Comparison of ENCODE assay signal across 8 cellular contexts in the genomic region with DNA sequence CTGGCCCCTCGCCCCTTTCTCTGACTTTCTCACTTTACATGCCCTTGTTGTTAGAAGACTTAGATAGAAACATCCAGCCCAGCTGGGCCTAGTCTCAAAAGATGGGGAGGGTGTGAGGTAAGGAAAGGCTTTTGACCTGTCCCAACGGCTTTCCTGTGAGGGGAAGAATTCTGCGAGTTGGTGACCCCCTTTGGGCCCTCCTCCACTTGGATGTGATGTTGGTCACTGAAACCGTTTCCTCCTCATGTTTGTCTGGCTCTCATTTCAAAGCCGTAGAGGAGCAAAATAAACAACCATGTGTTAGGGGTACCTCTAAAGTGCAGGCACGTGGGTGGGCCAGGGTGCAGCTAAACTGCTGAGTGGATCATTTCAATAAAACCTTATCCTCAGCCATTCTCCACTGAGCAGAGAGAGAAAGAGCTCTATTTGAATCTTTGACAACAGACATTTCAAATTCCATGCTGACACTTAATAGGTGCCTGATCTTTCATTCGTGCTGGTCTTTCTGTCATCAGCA.
DNase-seq lines count a peak whose midpoint lies in the region; ATAC-seq and TF ChIP-seq lines count a peak whose summit lies in the region.

No MANE protein-coding gene starts in this region.

- no peak for ATAC-seq in natural killer cell treated with Interleukin-12 subunit alpha and Interleukin-12 subunit beta and Interleukin-15 and Interleukin-18, amount 100 ng/mL, for 72 hours
- ATAC-seq in HG03045 (IDR thresholded peaks at IDR 0.05; ENCODE audit: unreplicated experiment) = no peak
- no peak for ATAC-seq in GM21529 (IDR thresholded peaks at IDR 0.05; ENCODE audit: unreplicated experiment)

- POLR2A ChIA-PET in BJ (lab: Charles Lee) = interaction anchor here (0.6 kb wide), 1 partner anchor 46 kb away, joined by 5 read pairs; no protein-coding TSS in a partner anchor

- H3F3A ChIP-seq in OCI-LY1 (ENCODE audit: insufficient read depth, low read length) = no peaks in the 10 kb centered on the region

- TF ChIP-seq CTCF in BJ (IDR thresholded peaks at IDR 0.05; ENCODE audit: insufficient read depth, low read depth, low read length) (no peak), OCI-LY1 (IDR thresholded peaks at IDR 0.05; ENCODE audit: low read length) (no peak), coronary artery (IDR thresholded peaks at IDR 0.05) (no peak)

- H3K27ac Mint-ChIP-seq in natural killer cell treated with Interleukin-12 subunit alpha and Interleukin-12 subunit beta and Interleukin-15 and Interleukin-18, amount 100 ng/mL, for 72 hours = peak overlapping the region; percentile 97 to 98

- no peaks in the 10 kb centered on the region for H3K36me3 Mint-ChIP-seq in natural killer cell treated with Interleukin-12 subunit alpha and Interleukin-12 subunit beta and Interleukin-15 and Interleukin-18, amount 100 ng/mL, for 72 hours

- H3K9me3 Mint-ChIP-seq in natural killer cell treated with Interleukin-12 subunit alpha and Interleukin-12 subunit beta and Interleukin-15 and Interleukin-18, amount 100 ng/mL, for 72 hours = no peaks in the 10 kb centered on the region

- H3K9ac ChIP-seq in OCI-LY1 (ENCODE audit: low read length) = peak overlapping the region; percentile 97

- H4K20me1 ChIP-seq in OCI-LY1 (ENCODE audit: insufficient read depth, low read length) = no peaks in the 10 kb centered on the region

- peak overlapping the region; percentile 98 for H3K4me2 ChIP-seq in OCI-LY1 (ENCODE audit: low read length)

- CTCF ChIA-PET in BJ (lab: Yijun Ruan, JAX) = interaction anchor here (1.3 to 1.7 kb wide), 2 partner anchors 32 to 81 kb away, joined by 3 to 6 read pairs; no protein-coding TSS in a partner anchor

- H3K9me2 ChIP-seq in OCI-LY1 (ENCODE audit: low read depth, low read length) = no peaks in the 10 kb centered on the region

- H3K36me3 ChIP-seq in BJ (ENCODE audit: control insufficient read depth, insufficient read depth, low read length) (no peaks in the 10 kb centered on the region), OCI-LY1 (ENCODE audit: insufficient read depth, low read length) (no peaks in the 10 kb centered on the region)

- H3K4me3 Mint-ChIP-seq in natural killer cell treated with Interleukin-12 subunit alpha and Interleukin-12 subunit beta and Interleukin-15 and Interleukin-18, amount 100 ng/mL, for 72 hours = peak overlapping the region; percentile 97

- peaks cover 40 to 58% of the 10 kb centered on the region in 2 donors for H3K4me1 Mint-ChIP-seq in natural killer cell treated with Interleukin-12 subunit alpha and Interleukin-12 subunit beta and Interleukin-15 and Interleukin-18, amount 100 ng/mL, for 72 hours (ENCODE audit: low read depth in 2 of 2)

- no peaks in the 10 kb centered on the region for H3K27me3 ChIP-seq in BJ (ENCODE audit: control insufficient read depth, insufficient read depth, low read length)
- H3K27me3 ChIP-seq in OCI-LY1 (ENCODE audit: insufficient read depth, low read length) = no peaks in the 10 kb centered on the region

- H3K4me3 ChIP-seq in BJ (ENCODE audit: low read depth, low read length) (peak overlapping the region; percentile 52), OCI-LY1 (ENCODE audit: low read depth, low read length, poor library complexity, severe bottlenecking) (peak overlapping the region; percentile 69), coronary artery (peak overlapping the region; percentile 91)

- H3K27ac ChIP-seq in OCI-LY1 (ENCODE audit: low read depth, low read length, poor library complexity, severe bottlenecking) (peak overlapping the region; percentile 91), coronary artery (peak overlapping the region; percentile 81 to 93)

- no peak for DNase-seq in BJ (ENCODE audit: low read depth)
- no peak for DNase-seq in coronary artery (ENCODE audit: low spot score)
- no peak for DNase-seq in natural killer cell treated with Interleukin-12 subunit alpha and Interleukin-12 subunit beta and Interleukin-15 and Interleukin-18, amount 100 ng/mL, for 72 hours (ENCODE audit: low spot score)
- DNase-seq in pons (ENCODE audit: low spot score) = no peak
- no peak for DNase-seq in amniotic stem cell (lab: John Stamatoyannopoulos, UW)

- peaks cover 30% of the 10 kb centered on the region for H3K4me1 ChIP-seq in OCI-LY1 (ENCODE audit: insufficient read depth, low read length, severe bottlenecking)

- H3K27me3 Mint-ChIP-seq in natural killer cell treated with Interleukin-12 subunit alpha and Interleukin-12 subunit beta and Interleukin-15 and Interleukin-18, amount 100 ng/mL, for 72 hours = no peaks in the 10 kb centered on the region

- peaks cover 36% of the 10 kb centered on the region for H3K79me2 ChIP-seq in OCI-LY1 (ENCODE audit: insufficient read depth, low read length)

- H2AFZ ChIP-seq in OCI-LY1 (ENCODE audit: low read length) = peak overlapping the region; percentile 94; the same call in 1 of the 2 replicates

- no peaks in the 10 kb centered on the region for H3K9me3 ChIP-seq in OCI-LY1 (ENCODE audit: low read length)
